ENCODE assay signal across 1 cellular context in genomic region chr2:9205963-9206948, GRCh38.
TF ChIP-seq lines count a peak whose summit lies in the region.

Gene ASAP2, plus strand, starts transcription at chr2:9206812. Its CDS starts 293 bp downstream, at chr2:9207105.

TF ChIP-seq in K562, 482 proteins besides CTCF, POLR2A, EP300 and RAD21 (continued from another document):
- TF ChIP-seq, protein P1, sequence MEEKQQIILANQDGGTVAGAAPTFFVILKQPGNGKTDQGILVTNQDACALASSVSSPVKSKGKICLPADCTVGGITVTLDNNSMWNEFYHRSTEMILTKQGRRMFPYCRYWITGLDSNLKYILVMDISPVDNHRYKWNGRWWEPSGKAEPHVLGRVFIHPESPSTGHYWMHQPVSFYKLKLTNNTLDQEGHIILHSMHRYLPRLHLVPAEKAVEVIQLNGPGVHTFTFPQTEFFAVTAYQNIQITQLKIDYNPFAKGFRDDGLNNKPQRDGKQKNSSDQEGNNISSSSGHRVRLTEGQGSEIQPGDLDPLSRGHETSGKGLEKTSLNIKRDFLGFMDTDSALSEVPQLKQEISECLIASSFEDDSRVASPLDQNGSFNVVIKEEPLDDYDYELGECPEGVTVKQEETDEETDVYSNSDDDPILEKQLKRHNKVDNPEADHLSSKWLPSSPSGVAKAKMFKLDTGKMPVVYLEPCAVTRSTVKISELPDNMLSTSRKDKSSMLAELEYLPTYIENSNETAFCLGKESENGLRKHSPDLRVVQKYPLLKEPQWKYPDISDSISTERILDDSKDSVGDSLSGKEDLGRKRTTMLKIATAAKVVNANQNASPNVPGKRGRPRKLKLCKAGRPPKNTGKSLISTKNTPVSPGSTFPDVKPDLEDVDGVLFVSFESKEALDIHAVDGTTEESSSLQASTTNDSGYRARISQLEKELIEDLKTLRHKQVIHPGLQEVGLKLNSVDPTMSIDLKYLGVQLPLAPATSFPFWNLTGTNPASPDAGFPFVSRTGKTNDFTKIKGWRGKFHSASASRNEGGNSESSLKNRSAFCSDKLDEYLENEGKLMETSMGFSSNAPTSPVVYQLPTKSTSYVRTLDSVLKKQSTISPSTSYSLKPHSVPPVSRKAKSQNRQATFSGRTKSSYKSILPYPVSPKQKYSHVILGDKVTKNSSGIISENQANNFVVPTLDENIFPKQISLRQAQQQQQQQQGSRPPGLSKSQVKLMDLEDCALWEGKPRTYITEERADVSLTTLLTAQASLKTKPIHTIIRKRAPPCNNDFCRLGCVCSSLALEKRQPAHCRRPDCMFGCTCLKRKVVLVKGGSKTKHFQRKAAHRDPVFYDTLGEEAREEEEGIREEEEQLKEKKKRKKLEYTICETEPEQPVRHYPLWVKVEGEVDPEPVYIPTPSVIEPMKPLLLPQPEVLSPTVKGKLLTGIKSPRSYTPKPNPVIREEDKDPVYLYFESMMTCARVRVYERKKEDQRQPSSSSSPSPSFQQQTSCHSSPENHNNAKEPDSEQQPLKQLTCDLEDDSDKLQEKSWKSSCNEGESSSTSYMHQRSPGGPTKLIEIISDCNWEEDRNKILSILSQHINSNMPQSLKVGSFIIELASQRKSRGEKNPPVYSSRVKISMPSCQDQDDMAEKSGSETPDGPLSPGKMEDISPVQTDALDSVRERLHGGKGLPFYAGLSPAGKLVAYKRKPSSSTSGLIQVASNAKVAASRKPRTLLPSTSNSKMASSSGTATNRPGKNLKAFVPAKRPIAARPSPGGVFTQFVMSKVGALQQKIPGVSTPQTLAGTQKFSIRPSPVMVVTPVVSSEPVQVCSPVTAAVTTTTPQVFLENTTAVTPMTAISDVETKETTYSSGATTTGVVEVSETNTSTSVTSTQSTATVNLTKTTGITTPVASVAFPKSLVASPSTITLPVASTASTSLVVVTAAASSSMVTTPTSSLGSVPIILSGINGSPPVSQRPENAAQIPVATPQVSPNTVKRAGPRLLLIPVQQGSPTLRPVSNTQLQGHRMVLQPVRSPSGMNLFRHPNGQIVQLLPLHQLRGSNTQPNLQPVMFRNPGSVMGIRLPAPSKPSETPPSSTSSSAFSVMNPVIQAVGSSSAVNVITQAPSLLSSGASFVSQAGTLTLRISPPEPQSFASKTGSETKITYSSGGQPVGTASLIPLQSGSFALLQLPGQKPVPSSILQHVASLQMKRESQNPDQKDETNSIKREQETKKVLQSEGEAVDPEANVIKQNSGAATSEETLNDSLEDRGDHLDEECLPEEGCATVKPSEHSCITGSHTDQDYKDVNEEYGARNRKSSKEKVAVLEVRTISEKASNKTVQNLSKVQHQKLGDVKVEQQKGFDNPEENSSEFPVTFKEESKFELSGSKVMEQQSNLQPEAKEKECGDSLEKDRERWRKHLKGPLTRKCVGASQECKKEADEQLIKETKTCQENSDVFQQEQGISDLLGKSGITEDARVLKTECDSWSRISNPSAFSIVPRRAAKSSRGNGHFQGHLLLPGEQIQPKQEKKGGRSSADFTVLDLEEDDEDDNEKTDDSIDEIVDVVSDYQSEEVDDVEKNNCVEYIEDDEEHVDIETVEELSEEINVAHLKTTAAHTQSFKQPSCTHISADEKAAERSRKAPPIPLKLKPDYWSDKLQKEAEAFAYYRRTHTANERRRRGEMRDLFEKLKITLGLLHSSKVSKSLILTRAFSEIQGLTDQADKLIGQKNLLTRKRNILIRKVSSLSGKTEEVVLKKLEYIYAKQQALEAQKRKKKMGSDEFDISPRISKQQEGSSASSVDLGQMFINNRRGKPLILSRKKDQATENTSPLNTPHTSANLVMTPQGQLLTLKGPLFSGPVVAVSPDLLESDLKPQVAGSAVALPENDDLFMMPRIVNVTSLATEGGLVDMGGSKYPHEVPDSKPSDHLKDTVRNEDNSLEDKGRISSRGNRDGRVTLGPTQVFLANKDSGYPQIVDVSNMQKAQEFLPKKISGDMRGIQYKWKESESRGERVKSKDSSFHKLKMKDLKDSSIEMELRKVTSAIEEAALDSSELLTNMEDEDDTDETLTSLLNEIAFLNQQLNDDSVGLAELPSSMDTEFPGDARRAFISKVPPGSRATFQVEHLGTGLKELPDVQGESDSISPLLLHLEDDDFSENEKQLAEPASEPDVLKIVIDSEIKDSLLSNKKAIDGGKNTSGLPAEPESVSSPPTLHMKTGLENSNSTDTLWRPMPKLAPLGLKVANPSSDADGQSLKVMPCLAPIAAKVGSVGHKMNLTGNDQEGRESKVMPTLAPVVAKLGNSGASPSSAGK (IDR thresholded peaks at IDR 0.05): peak; percentile 37
- TF ChIP-seq KLF13 (tag; IDR thresholded peaks at IDR 0.05; ENCODE audit: borderline replicate concordance, low read depth) (peak; percentile 63; the same call in 1 of the 2 replicates), ZNF444 (CRISPR knock-in tag; IDR thresholded peaks at IDR 0.05) (no peak), TAF1 (IDR thresholded peaks at IDR 0.05; ENCODE audit: control insufficient read depth, extremely low read depth, insufficient read depth, low read length, severe bottlenecking) (peak; percentile 52), E2F6 (IDR thresholded peaks at IDR 0.05; ENCODE audit: borderline replicate concordance in 1 of 2, extremely low read depth in 1 of 2, insufficient read depth in 1 of 2, insufficient read length in 1 of 2, low read depth in 1 of 2, low read length in 1 of 2, poor library complexity in 1 of 2, severe bottlenecking in 1 of 2) (peak; percentile 55 to 85), TEAD1 (CRISPR knock-in tag; IDR thresholded peaks at IDR 0.05) (peak in 1 of 2 experiments; percentile 82; a peak in 2 of 4 replicates), POLR2AphosphoS5 (IDR thresholded peaks at IDR 0.05; ENCODE audit: control insufficient read depth, insufficient read depth, low read depth, low read length) (peak; percentile 28; the same call in 1 of the 2 replicates), ETS1 (conservative IDR thresholded peaks at IDR 0.05; ENCODE audit: control insufficient read depth, low read depth, low read length) (peak; percentile 72), RBM14 (IDR thresholded peaks at IDR 0.05; ENCODE audit: borderline replicate concordance, insufficient read depth, low read depth, low read length) (no peak), NCOA6 (IDR thresholded peaks at IDR 0.05) (0 out of 2 replicates have a peak, but pooled peaks have one; percentile 25), CTBP1 (IDR thresholded peaks at IDR 0.05; ENCODE audit: borderline replicate concordance) (peak; percentile 100), MYNN (IDR thresholded peaks at IDR 0.05) (no peak), MYNN (CRISPR knock-in tag; IDR thresholded peaks at IDR 0.05) (no peak), ZFP36 (IDR thresholded peaks at IDR 0.05; ENCODE audit: low read depth, low read length, partially characterized antibody) (peak; percentile 4), PHF8 (IDR thresholded peaks at IDR 0.05; ENCODE audit: borderline replicate concordance, low read length) (peak; percentile 74; the same call in 1 of the 2 replicates), ZNF384 (IDR thresholded peaks at IDR 0.05; ENCODE audit: low read depth, low read length) (no peak), PRMT5 (CRISPR knock-in tag; IDR thresholded peaks at IDR 0.05) (no peak), E2F3 (CRISPR knock-in tag; IDR thresholded peaks at IDR 0.05) (0 out of 2 replicates have a peak, but pooled peaks have one; percentile 51), BHLHE40 (IDR thresholded peaks at IDR 0.05; ENCODE audit: low read length) (peak; percentile 42; the same call in 1 of the 2 replicates), ZNF3 (CRISPR knock-in tag; IDR thresholded peaks at IDR 0.05) (no peak), CAMTA2 (CRISPR knock-in tag; conservative IDR thresholded peaks at IDR 0.05) (0 out of 2 replicates have a peak, but pooled peaks have one; percentile 66), ZFX (CRISPR knock-in tag; IDR thresholded peaks at IDR 0.05) (peak; percentile 79), SRSF3 (IDR thresholded peaks at IDR 0.05; ENCODE audit: insufficient read depth, low read length) (no peak), DEAF1 (CRISPR knock-in tag; IDR thresholded peaks at IDR 0.05) (peak; percentile 48; the same call in 1 of the 2 replicates), RFX5 (IDR thresholded peaks at IDR 0.05; ENCODE audit: low read depth, low read length) (no peak)
